Comparison of ENCODE assay signal across 1 cellular context in genomic region chrX:44314259-44314734, GRCh38.
TF ChIP-seq lines count a peak whose summit lies in the region.

No MANE protein-coding gene starts in this region.

TF ChIP-seq in GM12878, 131 proteins besides CTCF, POLR2A, EP300 and RAD21:
- TF ChIP-seq IRF5 (IDR thresholded peaks at IDR 0.05; ENCODE audit: borderline replicate concordance), result no peak
- no peak for TF ChIP-seq IKZF1 (conservative IDR thresholded peaks at IDR 0.05)
- no peak for TF ChIP-seq CEBPZ (IDR thresholded peaks at IDR 0.05; ENCODE audit: low read depth, low read length)
- TF ChIP-seq MEF2B (IDR thresholded peaks at IDR 0.05; ENCODE audit: partially characterized antibody, poor library complexity, severe bottlenecking), result no peak
- no peak for TF ChIP-seq JUND (IDR thresholded peaks at IDR 0.05; ENCODE audit: low read depth, low read length)
- TF ChIP-seq BMI1 (IDR thresholded peaks at IDR 0.05; ENCODE audit: borderline replicate concordance), result no peak
- TF ChIP-seq ASH2L (IDR thresholded peaks at IDR 0.05; ENCODE audit: borderline replicate concordance, low read depth), result no peak
- no peak for TF ChIP-seq KLF5 (IDR thresholded peaks at IDR 0.05; ENCODE audit: partially characterized antibody)
- no peak for TF ChIP-seq CHD4 (IDR thresholded peaks at IDR 0.05)
- TF ChIP-seq MLLT1 (IDR thresholded peaks at IDR 0.05), result no peak
- TF ChIP-seq HCFC1 (IDR thresholded peaks at IDR 0.05; ENCODE audit: low read length), result no peak
- no peak for TF ChIP-seq STAT3 (IDR thresholded peaks at IDR 0.05; ENCODE audit: low read depth, low read length)
- no peak for TF ChIP-seq EGR1 (IDR thresholded peaks at IDR 0.05; ENCODE audit: borderline replicate concordance in 1 of 2, low read depth in 2 of 2, low read length in 2 of 2)
- TF ChIP-seq CHD1 (IDR thresholded peaks at IDR 0.05; ENCODE audit: low read depth, low read length), result no peak
- TF ChIP-seq BRCA1 (IDR thresholded peaks at IDR 0.05; ENCODE audit: low read depth, low read length), result no peak
- TF ChIP-seq HDGF (IDR thresholded peaks at IDR 0.05), result no peak
- no peak for TF ChIP-seq NRF1 (conservative IDR thresholded peaks at IDR 0.05; ENCODE audit: low read depth, low read length)
- TF ChIP-seq SMARCA5 (IDR thresholded peaks at IDR 0.05), result no peak
- no peak for TF ChIP-seq ZNF24 (IDR thresholded peaks at IDR 0.05)
